In genomic region chr10:11530806-11531205, GRCh38 we compare ENCODE assay signal across 20 cellular contexts.
DNase-seq lines count a peak whose midpoint lies in the region; ATAC-seq, FAIRE-seq and TF ChIP-seq lines count a peak whose summit lies in the region.
"Had no signal": no experiment of that assay in that cellular context is flagged by ENCODE, and none has a peak within 500 bp of the region (broad histone marks: within the 10 kb centered on the region; RNA-seq: fewer than 3 reads in every experiment).

No MANE protein-coding gene starts in this region.

- H3K4me1 ChIP-seq in DOHH2 (ENCODE audit: control insufficient read depth, low read length): peaks cover 82% of the 10 kb centered on the region
- H3K4me1 ChIP-seq in fibroblast of lung (ENCODE audit: control insufficient read depth, extremely low read depth, insufficient read depth, low read length): peaks cover 9% of the 10 kb centered on the region
- H3K4me1 ChIP-seq in GM23338 (ENCODE audit: insufficient read depth): peaks cover 33% of the 10 kb centered on the region

- H3K4me2 ChIP-seq in DOHH2 (ENCODE audit: low read length): peak overlapping the region; percentile 58
- H3K4me2 ChIP-seq in fibroblast of lung (ENCODE audit: extremely low read depth, insufficient read depth, low read length): peak overlapping the region; percentile 23
- no peak overlapping the region for H3K4me2 ChIP-seq in GM23338

- H3K9ac ChIP-seq in fibroblast of lung (ENCODE audit: insufficient read depth, low read length): no peak overlapping the region

- H3K27ac Mint-ChIP-seq in GM23338: no peak overlapping the region
- H3K27ac Mint-ChIP-seq: CD8-positive, alpha-beta memory T cell; H9 had no signal

- H3K79me2 ChIP-seq in DOHH2 (ENCODE audit: control insufficient read depth, low read length) (peaks cover 99% of the 10 kb centered on the region), fibroblast of lung (ENCODE audit: control insufficient read depth, insufficient read depth, low read length) (no peaks in the 10 kb centered on the region), GM23338 (replicated peaks; ENCODE audit: insufficient read depth) (peaks cover 80% of the 10 kb centered on the region)

- peaks cover 5% of the 10 kb centered on the region; the same call in 2 of the 3 replicates for H3K36me3 Mint-ChIP-seq in GM23338 (ENCODE audit: low read depth)

- no peaks in the 10 kb centered on the region for H3K9me3 Mint-ChIP-seq in GM23338
- H3K9me3 Mint-ChIP-seq: CD8-positive, alpha-beta memory T cell; H9 had no signal

- H3K9me2 ChIP-seq in DOHH2 (replicated peaks; ENCODE audit: control insufficient read depth, low read length): no peaks in the 10 kb centered on the region
- H3K9me2 ChIP-seq in GM23338 (ENCODE audit: insufficient read depth): no peaks in the 10 kb centered on the region

- TF ChIP-seq CTCF in DOHH2 (IDR thresholded peaks at IDR 0.05; ENCODE audit: low read depth, low read length, poor library complexity, severe bottlenecking): no peak
- TF ChIP-seq CTCF in fibroblast of lung (conservative IDR thresholded peaks at IDR 0.05 in 1 of 2, IDR thresholded peaks at IDR 0.05 in 1 of 2; ENCODE audit: low read depth in 1 of 2, low read length in 2 of 2): no peak
- TF ChIP-seq CTCF in GM23338 (conservative IDR thresholded peaks at IDR 0.05; ENCODE audit: low read depth in 2 of 2): no peak

- peak; percentile 82 for FAIRE-seq in GM12891 (lab: Jason Lieb, UNC)
- FAIRE-seq: GM18507 had no signal

- DNase-seq in GM12891 (ENCODE audit: insufficient read length, low spot score) (no peak), NAMALWA (ENCODE audit: low spot score) (peak; percentile 54), fibroblast of lung (ENCODE audit: low read depth in 2 of 2) (peak in 1 of 2 donors; percentile 36), GM23338 (ENCODE audit: low spot score) (no peak), Kasumi-1 (lab: John Stamatoyannopoulos, UW) (no peak), T-helper 1 cell (no peak)
- DNase-seq: C1 segment of cervical spinal cord; CD8-positive, alpha-beta memory T cell; DMS79; H9; MV-4-11; NCI-H1417 treated with DMSO at 0.1 percent for 48 hours; NCI-H1930; NCI-H226; NCI-H524; T-helper 2 cell had no signal

- ATAC-seq in GM23338: no peak
- ATAC-seq in GM21528 (IDR thresholded peaks at IDR 0.05; ENCODE audit: low FRiP score, unreplicated experiment): no peak

- H3K27me3 ChIP-seq in DOHH2 (ENCODE audit: control insufficient read depth, low read length) (no peaks in the 10 kb centered on the region), fibroblast of lung (ENCODE audit: control insufficient read depth, insufficient read depth, low read length) (no peaks in the 10 kb centered on the region), GM23338 (ENCODE audit: insufficient read depth) (no peaks in the 10 kb centered on the region)
- H3K27me3 ChIP-seq: SJSA1 had no signal

- peaks cover 28% of the 10 kb centered on the region for H3K36me3 ChIP-seq in DOHH2 (ENCODE audit: control insufficient read depth, low read length)
- H3K36me3 ChIP-seq in fibroblast of lung (ENCODE audit: control insufficient read depth, insufficient read depth, low read length): no peaks in the 10 kb centered on the region
- no peaks in the 10 kb centered on the region for H3K36me3 ChIP-seq in GM23338 (ENCODE audit: insufficient read depth)
- H3K36me3 ChIP-seq: SJSA1 had no signal

- peak overlapping the region; percentile 6; the same call in 1 of the 2 replicates for H3K4me3 ChIP-seq in DOHH2 (ENCODE audit: low read length)
- H3K4me3 ChIP-seq in fibroblast of lung (replicated peaks in 1 of 4; ENCODE audit: control extremely low read depth in 1 of 4, insufficient read depth in 1 of 4, low read depth in 3 of 4, low read length in 4 of 4): no peak overlapping the region
- H3K4me3 ChIP-seq in GM23338: no peak overlapping the region
- H3K4me3 ChIP-seq: SJSA1 had no signal

- H3K4me1 Mint-ChIP-seq in GM23338: peaks cover 37% of the 10 kb centered on the region

- H3F3A ChIP-seq in DOHH2 (ENCODE audit: control insufficient read depth, insufficient read depth): peaks cover 13% of the 10 kb centered on the region
- no peaks in the 10 kb centered on the region for H3F3A ChIP-seq in GM23338 (replicated peaks; ENCODE audit: low read depth)

- no peak for TF ChIP-seq POLR2A in GM12891 (IDR thresholded peaks at IDR 0.05; ENCODE audit: low read depth, low read length)

- no peak overlapping the region for H3K4me3 Mint-ChIP-seq in GM23338
- H3K4me3 Mint-ChIP-seq: CD8-positive, alpha-beta memory T cell; H9 had no signal

- H2AFZ ChIP-seq in fibroblast of lung (ENCODE audit: low read length) (no peak overlapping the region), GM23338 (no peak overlapping the region)

- H3K27me3 Mint-ChIP-seq in GM23338 (ENCODE audit: insufficient read depth, low read depth, poor library complexity): no peaks in the 10 kb centered on the region

- H3K9me3 ChIP-seq in DOHH2 (ENCODE audit: control insufficient read depth, insufficient read depth, low read length) (no peaks in the 10 kb centered on the region), fibroblast of lung (ENCODE audit: control insufficient read depth, insufficient read depth, low read depth, low read length) (no peaks in the 10 kb centered on the region)
- H3K9me3 ChIP-seq: SJSA1 had no signal

- no peak overlapping the region for H3K27ac ChIP-seq in DOHH2 (ENCODE audit: low read depth, low read length)
- H3K27ac ChIP-seq in fibroblast of lung (ENCODE audit: insufficient read depth, low read length): no peak overlapping the region
- no peak overlapping the region for H3K27ac ChIP-seq in GM23338 (ENCODE audit: low read depth)
- H3K27ac ChIP-seq: SJSA1 had no signal

- 0 out of 2 replicates have a peak, but pooled peaks cover 8% of the 10 kb centered on the region for H4K20me1 ChIP-seq in DOHH2 (ENCODE audit: control insufficient read depth, insufficient read depth, low read depth, low read length)
- H4K20me1 ChIP-seq in fibroblast of lung (ENCODE audit: control insufficient read depth, extremely low read depth, insufficient read depth, low read length): no peaks in the 10 kb centered on the region
- H4K20me1 ChIP-seq in GM23338 (replicated peaks; ENCODE audit: insufficient read depth): peaks cover 7% of the 10 kb centered on the region; the same call in 1 of the 2 replicates

TF ChIP-seq in GM12891, 5 proteins besides CTCF, POLR2A, EP300 and RAD21:
- TF ChIP-seq PAX5 (IDR thresholded peaks at IDR 0.05; ENCODE audit: insufficient read depth, low read length, severe bottlenecking) (no peak), POU2F2 (IDR thresholded peaks at IDR 0.05; ENCODE audit: low read depth, low read length) (no peak), TAF1 (IDR thresholded peaks at IDR 0.05; ENCODE audit: low read depth, low read length) (no peak), SPI1 (IDR thresholded peaks at IDR 0.05; ENCODE audit: low read depth, low read length) (no peak), POLR2AphosphoS5 (IDR thresholded peaks at IDR 0.05; ENCODE audit: low read depth, low read length) (no peak)

TF ChIP-seq in GM23338, 12 proteins besides CTCF, POLR2A, EP300 and RAD21 (continues in another document):
- TF ChIP-seq ZNF114 (CRISPR knock-in tag; IDR thresholded peaks at IDR 0.05): no peak
- no peak for TF ChIP-seq CREB1 (CRISPR knock-in tag; IDR thresholded peaks at IDR 0.05; ENCODE audit: low read depth)
- TF ChIP-seq ETS1 (IDR thresholded peaks at IDR 0.05): no peak
